Comparison of ENCODE assay signal across 28 cellular contexts in genomic region chr1:69994261-69994660, GRCh38.
DNase-seq lines count a peak whose midpoint lies in the region; ATAC-seq and TF ChIP-seq lines count a peak whose summit lies in the region.
"Had no signal": no experiment of that assay in that cellular context is flagged by ENCODE, and none has a peak within 500 bp of the region (broad histone marks: within the 10 kb centered on the region; RNA-seq: fewer than 3 reads in every experiment).

No MANE protein-coding gene starts in this region.

- peaks cover 0 to 5% (median 0%) of the 10 kb centered on the region in 11 donors for H3K9me3 ChIP-seq in heart right ventricle
- H3K9me3 ChIP-seq: esophagus muscularis mucosa, SJSA1, suprapubic skin, upper lobe of right lung had no signal

- WGBS in heart right ventricle, 2 donors: 45 to 53% methylated on average over 1 of the region's 1 CpG

- DNase-seq in LHCN-M2 (ENCODE audit: low read depth): peak; percentile 34
- peak; percentile 14 to 40 for DNase-seq in cardiac fibroblast (ENCODE audit: low read depth in 2 of 2)
- DNase-seq in iris pigment epithelial cell (ENCODE audit: low read depth): peak; percentile 52
- DNase-seq in NCI-H187 (lab: John Stamatoyannopoulos, UW): no peak
- no peak for DNase-seq in heart right ventricle
- DNase-seq in mesenteric fat pad (ENCODE audit: low spot score): no peak
- no peak for DNase-seq in NOMO-1 treated with dmso at 0.1 percent for 144 hours (lab: John Stamatoyannopoulos, UW; ENCODE audit: unreplicated experiment)
- DNase-seq: activated B cell treated with CpG ODN at 0.5 μM for 24 hours; activated CD4-positive, alpha-beta T cell treated with anti-CD3 and anti-CD28 coated beads, Interleukin-2, amount 50 U/mL, for 48 hours; AML-193; CD8-positive, alpha-beta T cell; glutamatergic neuron; kidney glomerular epithelial cell; NCI-H187 treated with DMSO at 0.1 percent for 48 hours; NCI-H2171 treated with DMSO at 0.1 percent for 48 hours; NCI-H524 treated with DMSO at 0.1 percent for 48 hours; stimulated activated CD4-positive, alpha-beta T cell treated with anti-CD3 and anti-CD28 coated beads, Interleukin-4, amount 100 ng/mL, for 4 hours; stimulated activated naive B cell treated with anti-CD40 and anti-IgM and Interleukin-4, amounts not matched to agents 10 μg/mL and 1 μg/mL and 100 μg/mL, for 72 hours; T-helper 1 cell; upper lobe of right lung had no signal

- no peaks in the 10 kb centered on the region for H3K36me3 ChIP-seq in heart right ventricle
- H3K36me3 ChIP-seq: esophagus muscularis mucosa, neural progenitor cell, SJSA1, suprapubic skin, upper lobe of right lung had no signal

- TF ChIP-seq CTCF in cardiac fibroblast (IDR thresholded peaks at IDR 0.05; ENCODE audit: low read depth, low read length): no peak
- TF ChIP-seq CTCF in heart right ventricle (IDR thresholded peaks at IDR 0.05): no peak

- H3K4me1 ChIP-seq in heart right ventricle: no peaks in the 10 kb centered on the region
- H3K4me1 ChIP-seq: esophagus muscularis mucosa, neural progenitor cell, SJSA1, suprapubic skin, upper lobe of right lung had no signal

- no peak for ATAC-seq in heart right ventricle
- ATAC-seq: CD8-positive, alpha-beta T cell; sciatic nerve; stimulated activated naive B cell treated with anti-CD40 and anti-IgM and Interleukin-4, amounts not matched to agents 10 μg/mL and 1 μg/mL and 100 μg/mL, for 72 hours; upper lobe of right lung had no signal

- H3K27ac ChIP-seq in heart right ventricle: no peak overlapping the region
- H3K27ac ChIP-seq: esophagus muscularis mucosa, HL-60, KMS-11, neural progenitor cell, SJSA1, suprapubic skin, upper lobe of right lung had no signal

- no peaks in the 10 kb centered on the region for H3K27me3 ChIP-seq in heart right ventricle
- H3K27me3 ChIP-seq: esophagus muscularis mucosa, neural progenitor cell, SJSA1, suprapubic skin, upper lobe of right lung had no signal

- intact Hi-C loops in heart right ventricle (cut with DNase I): no loop called here

- H3K4me3 ChIP-seq in cardiac fibroblast (replicated peaks in 1 of 2; ENCODE audit: low read depth in 2 of 2, low read length in 2 of 2): no peak overlapping the region
- no peak overlapping the region for H3K4me3 ChIP-seq in heart right ventricle
- H3K4me3 ChIP-seq: esophagus muscularis mucosa, lung, neural progenitor cell, SJSA1, suprapubic skin, upper lobe of right lung had no signal

Comparison
In these comparisons a context has a peak if more than half of its experiments do, and no peak if none do; other contexts are left out.
1. DNase-seq: peak in LHCN-M2 (single experiment), cardiac fibroblast (2 of 2) and iris pigment epithelial cell (single experiment); none in NCI-H187 (0 of 2), heart right ventricle (0 of 2), mesenteric fat pad (single experiment) and NOMO-1 treated with dmso at 0.1 percent for 144 hours (single experiment).